ENCODE assay signal across 21 cellular contexts in genomic region chr3:189787622-189788021, GRCh38.
A peak's percentile ranks its signal among the peaks of the same experiment; 100 is the strongest.
DNase-seq lines count a peak whose midpoint lies in the region; ATAC-seq and TF ChIP-seq lines count a peak whose summit lies in the region.
"Had no signal": no experiment of that assay in that cellular context is flagged by ENCODE, and none has a peak within 500 bp of the region (broad histone marks: within the 10 kb centered on the region; RNA-seq: fewer than 3 reads in every experiment).

No MANE protein-coding gene starts in this region.

- no peak overlapping the region for H3K4me3 ChIP-seq in choroid plexus epithelial cell (ENCODE audit: low read depth, low read length)
- H3K4me3 ChIP-seq: BLaER1 treated with 17β-estradiol and CSF1 and Interleukin-3, amounts not matched to agents 10 nM and 100 nM; cardiac muscle cell; SJSA1 had no signal

- H3K4me1 Mint-ChIP-seq in stimulated activated memory B cell treated with anti-CD40 and anti-IgM and Interleukin-4, amounts not matched to agents 10 μg/mL and 1 μg/mL and 100 μg/mL, for 72 hours, result peaks cover 5% of the 10 kb centered on the region

- peak; percentile 47 for DNase-seq in EL
- DNase-seq in NCI-H69 (lab: John Stamatoyannopoulos, UW), result peak; percentile 46
- DNase-seq in choroid plexus epithelial cell (ENCODE audit: low read depth), result peak; percentile 23
- DNase-seq in myocyte (ENCODE audit: low read depth), result peak; percentile 13
- DNase-seq in activated CD4-positive, alpha-beta T cell treated with anti-CD3 and anti-CD28 coated beads, Interleukin-2, amount 50 U/mL, for 1 hour, result no peak
- DNase-seq in nucleus accumbens (lab: John Stamatoyannopoulos, UW), result no peak
- DNase-seq in cerebellum (ENCODE audit: low spot score), result no peak
- DNase-seq: activated CD4-positive, CD25-positive, alpha-beta regulatory T cell; activated CD8-positive, alpha-beta T cell treated with anti-CD3 and anti-CD28 coated beads, Interleukin-2, amount 10 ng/mL, durations not matched to agents 7 days and 5 days; activated naive CD4-positive, alpha-beta T cell treated with anti-CD3 and anti-CD28 coated beads, Interleukin-2, amount 50 U/mL, for 16 hours; activated T-cell treated with anti-CD3 and anti-CD28 coated beads, Interleukin-2, amount 50 U/mL, for 4 hours; hypothalamus; NCI-H1092 treated with DMSO at 0.1 percent for 48 hours; NCI-H2107; NCI-H526 had no signal

- no peak overlapping the region for H3K4me3 Mint-ChIP-seq in stimulated activated memory B cell treated with anti-CD40 and anti-IgM and Interleukin-4, amounts not matched to agents 10 μg/mL and 1 μg/mL and 100 μg/mL, for 72 hours
- H3K4me3 Mint-ChIP-seq: activated CD8-positive, alpha-beta T cell treated with anti-CD3 and anti-CD28 coated beads, Interleukin-2, amount 10 ng/mL, durations not matched to agents 7 days and 5 days; activated T-cell treated with anti-CD3 and anti-CD28 coated beads, Interleukin-2, amount 50 U/mL, for 4 hours; nephron; T-helper 2 cell treated with Interferon-gamma antibody and Interleukin-4, amounts not matched to agents 5 μg/mL and 100 μg/mL, for 36 hours had no signal

- no peak for ATAC-seq in stimulated activated memory B cell treated with anti-CD40 and anti-IgM and Interleukin-4, amounts not matched to agents 10 μg/mL and 1 μg/mL and 100 μg/mL, for 72 hours
- ATAC-seq: activated CD8-positive, alpha-beta T cell treated with anti-CD3 and anti-CD28 coated beads, Interleukin-2, amount 10 ng/mL, durations not matched to agents 7 days and 5 days; activated T-cell treated with anti-CD3 and anti-CD28 coated beads, Interleukin-2, amount 50 U/mL, for 4 hours had no signal

- H3K36me3 Mint-ChIP-seq in stimulated activated memory B cell treated with anti-CD40 and anti-IgM and Interleukin-4, amounts not matched to agents 10 μg/mL and 1 μg/mL and 100 μg/mL, for 72 hours, result no peaks in the 10 kb centered on the region

- no peaks in the 10 kb centered on the region for H3K27me3 Mint-ChIP-seq in stimulated activated memory B cell treated with anti-CD40 and anti-IgM and Interleukin-4, amounts not matched to agents 10 μg/mL and 1 μg/mL and 100 μg/mL, for 72 hours

- no peak for TF ChIP-seq CTCF in choroid plexus epithelial cell (conservative IDR thresholded peaks at IDR 0.05; ENCODE audit: low read depth, low read length)

- H3K9me3 Mint-ChIP-seq in stimulated activated memory B cell treated with anti-CD40 and anti-IgM and Interleukin-4, amounts not matched to agents 10 μg/mL and 1 μg/mL and 100 μg/mL, for 72 hours, result peaks cover 2% of the 10 kb centered on the region
- H3K9me3 Mint-ChIP-seq: activated T-cell treated with anti-CD3 and anti-CD28 coated beads, Interleukin-2, amount 50 U/mL, for 4 hours; nephron; T-helper 2 cell treated with Interferon-gamma antibody and Interleukin-4, amounts not matched to agents 5 μg/mL and 100 μg/mL, for 36 hours had no signal

- H3K27ac Mint-ChIP-seq in stimulated activated memory B cell treated with anti-CD40 and anti-IgM and Interleukin-4, amounts not matched to agents 10 μg/mL and 1 μg/mL and 100 μg/mL, for 72 hours, result no peak overlapping the region
- H3K27ac Mint-ChIP-seq: activated CD8-positive, alpha-beta T cell treated with anti-CD3 and anti-CD28 coated beads, Interleukin-2, amount 10 ng/mL, durations not matched to agents 7 days and 5 days; T-helper 2 cell treated with Interferon-gamma antibody and Interleukin-4, amounts not matched to agents 5 μg/mL and 100 μg/mL, for 36 hours had no signal

Comparison
In these comparisons a context has a peak if more than half of its experiments do, and no peak if none do; other contexts are left out.
1. DNase-seq: peak in EL (single experiment), NCI-H69 (single experiment), choroid plexus epithelial cell (single experiment) and myocyte (single experiment); none in activated CD4-positive, alpha-beta T cell treated with anti-CD3 and anti-CD28 coated beads, Interleukin-2, amount 50 U/mL, for 1 hour (single experiment), nucleus accumbens (0 of 56) and cerebellum (single experiment).